1 cellular context compared by ENCODE assay signal in the genomic region with DNA sequence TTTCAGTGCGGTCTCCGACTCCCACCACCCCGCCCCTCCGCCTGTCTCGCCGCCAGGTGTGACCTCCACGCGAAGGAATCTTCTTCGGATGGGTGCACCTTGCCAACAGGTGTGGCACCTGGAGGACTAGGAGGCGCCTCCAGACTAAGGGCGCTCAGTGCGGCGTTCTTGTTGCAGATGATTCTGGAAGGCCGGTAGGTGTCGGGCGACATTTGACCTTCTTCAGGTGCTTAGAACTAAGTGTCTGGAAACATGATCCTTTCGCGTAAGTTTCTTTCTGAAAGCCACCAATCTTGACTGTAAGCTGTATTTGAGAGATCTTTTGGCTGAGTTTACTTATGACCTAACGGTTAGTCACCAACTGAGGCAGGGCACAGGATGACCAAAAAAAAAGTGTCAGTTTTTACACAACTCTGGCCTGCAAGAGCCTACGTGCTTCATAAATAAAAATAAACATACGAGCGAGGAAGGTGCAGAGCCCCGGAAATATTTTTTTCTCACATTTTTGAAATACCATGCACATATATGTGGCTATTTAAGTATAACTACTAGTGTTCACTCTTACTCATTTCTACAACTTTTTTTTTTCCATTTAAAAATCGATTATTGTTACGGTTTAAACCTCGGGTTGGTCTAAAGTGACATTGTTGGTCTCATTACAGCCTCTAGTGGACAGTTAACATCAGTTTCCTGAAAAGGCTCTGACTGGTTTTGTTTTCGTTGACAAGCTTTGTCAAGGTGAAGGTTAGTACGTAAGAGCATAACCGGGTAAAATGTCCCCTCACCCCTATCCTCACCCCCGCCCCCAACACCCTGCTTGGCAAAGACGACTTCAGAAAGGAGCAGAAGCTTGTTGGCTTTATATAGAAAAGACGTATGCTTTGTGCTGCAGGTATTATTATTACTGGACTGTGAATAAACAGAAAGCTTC.
TF ChIP-seq lines count a peak whose summit lies in the region.

No MANE protein-coding gene starts in this region.

TF ChIP-seq in HepG2, 621 proteins besides CTCF, POLR2A, EP300 and RAD21 (continued from another document and continues in another):
- TF ChIP-seq ZNF710 (CRISPR knock-in tag; IDR thresholded peaks at IDR 0.05; ENCODE audit: borderline replicate concordance) (no peak), RARA (CRISPR knock-in tag; IDR thresholded peaks at IDR 0.05) (peak; percentile 76), NFATC3 (CRISPR knock-in tag; IDR thresholded peaks at IDR 0.05) (no peak), ZNF776 (CRISPR knock-in tag; IDR thresholded peaks at IDR 0.05) (no peak), ZNF749 (CRISPR knock-in tag; IDR thresholded peaks at IDR 0.05; ENCODE audit: borderline replicate concordance) (no peak), FOXA1 (IDR thresholded peaks at IDR 0.05) (no peak), FOXA1 (CRISPR knock-in tag; IDR thresholded peaks at IDR 0.05) (no peak), SMAD3 (CRISPR knock-in tag; IDR thresholded peaks at IDR 0.05) (peak; percentile 84; the same call in 1 of the 2 replicates), KDM6A (CRISPR knock-in tag; IDR thresholded peaks at IDR 0.05; ENCODE audit: low read depth) (no peak), AKNA (CRISPR knock-in tag; IDR thresholded peaks at IDR 0.05; ENCODE audit: borderline replicate concordance) (no peak), NCOA5 (CRISPR knock-in tag; IDR thresholded peaks at IDR 0.05) (no peak), RORA (CRISPR knock-in tag; IDR thresholded peaks at IDR 0.05) (no peak), MZF1 (CRISPR knock-in tag; IDR thresholded peaks at IDR 0.05; ENCODE audit: borderline replicate concordance) (no peak), PCBP2 (optimal IDR thresholded peaks at IDR 0.05; ENCODE audit: low read depth, low read length, poor library complexity, severe bottlenecking) (no peak), ZFP36L2 (CRISPR knock-in tag; IDR thresholded peaks at IDR 0.05) (no peak), ZNF33B (CRISPR knock-in tag; IDR thresholded peaks at IDR 0.05) (no peak), ZNF546 (CRISPR knock-in tag; conservative IDR thresholded peaks at IDR 0.05) (no peak), SOX13 (IDR thresholded peaks at IDR 0.05) (no peak), SOX13 (CRISPR knock-in tag; conservative IDR thresholded peaks at IDR 0.05 in 1 of 2, IDR thresholded peaks at IDR 0.05 in 1 of 2) (peak in 1 of 2 experiments; percentile 30; a peak in 1 of 4 replicates), HOXA3 (CRISPR knock-in tag; IDR thresholded peaks at IDR 0.05) (no peak), ZNF460 (CRISPR knock-in tag; IDR thresholded peaks at IDR 0.05; ENCODE audit: borderline replicate concordance) (no peak), IRX3 (CRISPR knock-in tag; IDR thresholded peaks at IDR 0.05; ENCODE audit: borderline replicate concordance, low read depth) (no peak), ARID4A (CRISPR knock-in tag; IDR thresholded peaks at IDR 0.05; ENCODE audit: borderline replicate concordance) (no peak), ARID3A (IDR thresholded peaks at IDR 0.05; ENCODE audit: low read depth, low read length) (peak; percentile 88), MLX (CRISPR knock-in tag; IDR thresholded peaks at IDR 0.05) (peak; percentile 27; the same call in 1 of the 2 replicates), CREB1 (IDR thresholded peaks at IDR 0.05) (0 out of 2 replicates have a peak, but pooled peaks have one; percentile 40), CREB1 (CRISPR knock-in tag; IDR thresholded peaks at IDR 0.05) (0 out of 2 replicates have a peak, but pooled peaks have one; percentile 20), GABPB1 (CRISPR knock-in tag; IDR thresholded peaks at IDR 0.05) (no peak), EEA1 (CRISPR knock-in tag; IDR thresholded peaks at IDR 0.05; ENCODE audit: borderline replicate concordance) (no peak), RFX3 (CRISPR knock-in tag; IDR thresholded peaks at IDR 0.05) (no peak), KAT7 (CRISPR knock-in tag; IDR thresholded peaks at IDR 0.05; ENCODE audit: borderline replicate concordance) (no peak)
- TF ChIP-seq, protein P1, sequence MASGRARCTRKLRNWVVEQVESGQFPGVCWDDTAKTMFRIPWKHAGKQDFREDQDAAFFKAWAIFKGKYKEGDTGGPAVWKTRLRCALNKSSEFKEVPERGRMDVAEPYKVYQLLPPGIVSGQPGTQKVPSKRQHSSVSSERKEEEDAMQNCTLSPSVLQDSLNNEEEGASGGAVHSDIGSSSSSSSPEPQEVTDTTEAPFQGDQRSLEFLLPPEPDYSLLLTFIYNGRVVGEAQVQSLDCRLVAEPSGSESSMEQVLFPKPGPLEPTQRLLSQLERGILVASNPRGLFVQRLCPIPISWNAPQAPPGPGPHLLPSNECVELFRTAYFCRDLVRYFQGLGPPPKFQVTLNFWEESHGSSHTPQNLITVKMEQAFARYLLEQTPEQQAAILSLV (CRISPR knock-in tag; IDR thresholded peaks at IDR 0.05; ENCODE audit: borderline replicate concordance), result no peak; the same call in 1 of the 2 replicates
- TF ChIP-seq, protein P2, sequence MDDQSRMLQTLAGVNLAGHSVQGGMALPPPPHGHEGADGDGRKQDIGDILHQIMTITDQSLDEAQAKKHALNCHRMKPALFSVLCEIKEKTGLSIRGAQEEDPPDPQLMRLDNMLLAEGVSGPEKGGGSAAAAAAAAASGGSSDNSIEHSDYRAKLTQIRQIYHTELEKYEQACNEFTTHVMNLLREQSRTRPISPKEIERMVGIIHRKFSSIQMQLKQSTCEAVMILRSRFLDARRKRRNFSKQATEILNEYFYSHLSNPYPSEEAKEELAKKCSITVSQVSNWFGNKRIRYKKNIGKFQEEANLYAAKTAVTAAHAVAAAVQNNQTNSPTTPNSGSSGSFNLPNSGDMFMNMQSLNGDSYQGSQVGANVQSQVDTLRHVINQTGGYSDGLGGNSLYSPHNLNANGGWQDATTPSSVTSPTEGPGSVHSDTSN (CRISPR knock-in tag; IDR thresholded peaks at IDR 0.05; ENCODE audit: borderline replicate concordance), result no peak
- TF ChIP-seq, protein P3, sequence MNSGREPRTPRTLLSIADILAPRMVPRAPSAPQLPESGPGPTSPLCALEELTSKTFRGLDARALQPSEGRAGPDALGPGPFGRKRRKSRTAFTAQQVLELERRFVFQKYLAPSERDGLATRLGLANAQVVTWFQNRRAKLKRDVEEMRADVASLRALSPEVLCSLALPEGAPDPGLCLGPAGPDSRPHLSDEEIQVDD (CRISPR knock-in tag; IDR thresholded peaks at IDR 0.05; ENCODE audit: borderline replicate concordance), result no peak
- TF ChIP-seq, protein P4, sequence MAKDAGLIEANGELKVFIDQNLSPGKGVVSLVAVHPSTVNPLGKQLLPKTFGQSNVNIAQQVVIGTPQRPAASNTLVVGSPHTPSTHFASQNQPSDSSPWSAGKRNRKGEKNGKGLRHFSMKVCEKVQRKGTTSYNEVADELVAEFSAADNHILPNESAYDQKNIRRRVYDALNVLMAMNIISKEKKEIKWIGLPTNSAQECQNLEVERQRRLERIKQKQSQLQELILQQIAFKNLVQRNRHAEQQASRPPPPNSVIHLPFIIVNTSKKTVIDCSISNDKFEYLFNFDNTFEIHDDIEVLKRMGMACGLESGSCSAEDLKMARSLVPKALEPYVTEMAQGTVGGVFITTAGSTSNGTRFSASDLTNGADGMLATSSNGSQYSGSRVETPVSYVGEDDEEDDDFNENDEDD (CRISPR knock-in tag; IDR thresholded peaks at IDR 0.05; ENCODE audit: borderline replicate concordance), result no peak
- TF ChIP-seq, protein P5, sequence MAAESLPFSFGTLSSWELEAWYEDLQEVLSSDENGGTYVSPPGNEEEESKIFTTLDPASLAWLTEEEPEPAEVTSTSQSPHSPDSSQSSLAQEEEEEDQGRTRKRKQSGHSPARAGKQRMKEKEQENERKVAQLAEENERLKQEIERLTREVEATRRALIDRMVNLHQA (CRISPR knock-in tag; IDR thresholded peaks at IDR 0.05), result no peak
